ENCODE assay signal across 2 cellular contexts in genomic region chr11:65625628-65626342, GRCh38.
TF ChIP-seq lines count a peak whose summit lies in the region.

No MANE protein-coding gene starts in this region.

TF ChIP-seq in IMR-90, 13 proteins besides CTCF, POLR2A, EP300 and RAD21:
- TF ChIP-seq, protein P1, sequence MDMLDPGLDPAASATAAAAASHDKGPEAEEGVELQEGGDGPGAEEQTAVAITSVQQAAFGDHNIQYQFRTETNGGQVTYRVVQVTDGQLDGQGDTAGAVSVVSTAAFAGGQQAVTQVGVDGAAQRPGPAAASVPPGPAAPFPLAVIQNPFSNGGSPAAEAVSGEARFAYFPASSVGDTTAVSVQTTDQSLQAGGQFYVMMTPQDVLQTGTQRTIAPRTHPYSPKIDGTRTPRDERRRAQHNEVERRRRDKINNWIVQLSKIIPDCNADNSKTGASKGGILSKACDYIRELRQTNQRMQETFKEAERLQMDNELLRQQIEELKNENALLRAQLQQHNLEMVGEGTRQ (IDR thresholded peaks at IDR 0.05; ENCODE audit: low read depth, low read length), result no peak
- TF ChIP-seq SMC3 (IDR thresholded peaks at IDR 0.05; ENCODE audit: low read depth, low read length), result peak; percentile 23; the same call in 1 of the 2 replicates
- no peak for TF ChIP-seq RFX5 (IDR thresholded peaks at IDR 0.05; ENCODE audit: low read depth, low read length)
- no peak for TF ChIP-seq CEBPB (IDR thresholded peaks at IDR 0.05; ENCODE audit: low read depth, low read length)

TF ChIP-seq in WTC11, 78 proteins besides CTCF, POLR2A, EP300 and RAD21:
- 0 out of 2 replicates have a peak, but pooled peaks have one; percentile 36 for TF ChIP-seq FOXP1 (CRISPR knock-in tag; IDR thresholded peaks at IDR 0.05; ENCODE audit: borderline replicate concordance)
- TF ChIP-seq, protein P2, sequence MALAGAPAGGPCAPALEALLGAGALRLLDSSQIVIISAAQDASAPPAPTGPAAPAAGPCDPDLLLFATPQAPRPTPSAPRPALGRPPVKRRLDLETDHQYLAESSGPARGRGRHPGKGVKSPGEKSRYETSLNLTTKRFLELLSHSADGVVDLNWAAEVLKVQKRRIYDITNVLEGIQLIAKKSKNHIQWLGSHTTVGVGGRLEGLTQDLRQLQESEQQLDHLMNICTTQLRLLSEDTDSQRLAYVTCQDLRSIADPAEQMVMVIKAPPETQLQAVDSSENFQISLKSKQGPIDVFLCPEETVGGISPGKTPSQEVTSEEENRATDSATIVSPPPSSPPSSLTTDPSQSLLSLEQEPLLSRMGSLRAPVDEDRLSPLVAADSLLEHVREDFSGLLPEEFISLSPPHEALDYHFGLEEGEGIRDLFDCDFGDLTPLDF (CRISPR knock-in tag; IDR thresholded peaks at IDR 0.05), result no peak
